Comparison of ENCODE assay signal across 13 cellular contexts in the genomic region with DNA sequence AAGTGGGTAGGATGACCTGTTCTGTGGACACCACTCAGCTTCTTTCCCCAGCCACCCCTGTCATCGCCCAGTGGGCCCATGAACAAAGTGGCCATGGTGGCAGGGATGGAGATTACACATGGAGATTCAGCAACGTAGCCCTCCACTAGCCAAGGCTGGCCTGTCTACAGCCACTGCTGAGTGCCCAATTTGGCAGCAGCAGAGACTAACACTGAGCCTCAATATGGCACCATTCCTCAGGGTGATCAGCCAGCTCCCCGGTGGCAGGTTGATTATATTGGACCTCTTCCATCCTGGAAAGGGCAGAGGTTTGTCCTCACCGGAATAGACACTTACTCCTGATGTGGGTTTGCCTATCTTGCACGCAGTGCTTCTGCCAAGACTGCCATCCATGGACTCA. TPM values are rescaled to one million over a fixed set of nuclear protein-coding genes. Genes with fewer than 3 reads are reported as not detected.
"Had no signal": no experiment of that assay in that cellular context is flagged by ENCODE, and none has a peak within 500 bp of the region (broad histone marks: within the 10 kb centered on the region; RNA-seq: fewer than 3 reads in every experiment).

No MANE protein-coding gene starts in this region.

RNA-seq across cellular contexts. Expression of gene DOK7, which starts 4.0 kb away (rescaled TPM):
- total RNA-seq: activated CD4-positive, alpha-beta memory T cell treated with anti-CD3 and anti-CD28 coated beads for 36 hours; activated CD4-positive, alpha-beta memory T cell treated with anti-CD3 and anti-CD28 coated beads, Interleukin-2, amount 10 ng/mL, durations not matched to agents 7 days and 5 days; activated CD4-positive, alpha-beta T cell treated with anti-CD3 and anti-CD28 coated beads for 36 hours; activated CD4-positive, alpha-beta T cell treated with anti-CD3 and anti-CD28 coated beads, Interleukin-2, amount 10 ng/mL, durations not matched to agents 24 days and 14 days; activated CD4-positive, alpha-beta T cell treated with anti-CD3 and anti-CD28 coated beads, Interleukin-2, amount 10 ng/mL, durations not matched to agents 7 days and 5 days; activated CD8-positive, alpha-beta memory T cell treated with anti-CD3 and anti-CD28 coated beads for 36 hours; activated CD8-positive, alpha-beta memory T cell treated with anti-CD3 and anti-CD28 coated beads, Interleukin-2, amount 10 ng/mL, durations not matched to agents 7 days and 5 days; activated CD8-positive, alpha-beta T cell treated with anti-CD3 and anti-CD28 coated beads for 36 hours; activated CD8-positive, alpha-beta T cell treated with anti-CD3 and anti-CD28 coated beads, Interleukin-2, amount 10 ng/mL, durations not matched to agents 7 days and 5 days; T-helper 1 cell treated with Interleukin-12 subunit alpha and Interleukin-12 subunit beta and Interleukin-4 antibody, amounts not matched to agents 30 ng/mL and 1 ng/mL, for 36 hours; T-helper 17 cell; T-helper 2 cell treated with Interferon-gamma antibody and Interleukin-4, amounts not matched to agents 100 ng/mL and 5 ng/mL, for 36 hours had no signal

RNA-seq across cellular contexts. Expression of gene HGFAC, which starts 17.4 kb away (rescaled TPM):
- total RNA-seq: activated B cell treated with CpG ODN at 0.5 μM for 24 hours; activated CD4-positive, alpha-beta memory T cell treated with anti-CD3 and anti-CD28 coated beads for 36 hours; activated CD4-positive, alpha-beta memory T cell treated with anti-CD3 and anti-CD28 coated beads, Interleukin-2, amount 10 ng/mL, durations not matched to agents 7 days and 5 days; activated CD4-positive, alpha-beta T cell treated with anti-CD3 and anti-CD28 coated beads for 36 hours; activated CD4-positive, alpha-beta T cell treated with anti-CD3 and anti-CD28 coated beads, Interleukin-2, amount 10 ng/mL, durations not matched to agents 24 days and 14 days; activated CD8-positive, alpha-beta memory T cell treated with anti-CD3 and anti-CD28 coated beads for 36 hours; activated CD8-positive, alpha-beta memory T cell treated with anti-CD3 and anti-CD28 coated beads, Interleukin-2, amount 10 ng/mL, durations not matched to agents 7 days and 5 days; activated CD8-positive, alpha-beta T cell treated with anti-CD3 and anti-CD28 coated beads for 36 hours; activated CD8-positive, alpha-beta T cell treated with anti-CD3 and anti-CD28 coated beads, Interleukin-2, amount 10 ng/mL, durations not matched to agents 7 days and 5 days; T-helper 1 cell treated with Interleukin-12 subunit alpha and Interleukin-12 subunit beta and Interleukin-4 antibody, amounts not matched to agents 30 ng/mL and 1 ng/mL, for 36 hours; T-helper 17 cell; T-helper 2 cell treated with Interferon-gamma antibody and Interleukin-4, amounts not matched to agents 100 ng/mL and 5 ng/mL, for 36 hours had no signal
